Comparison of ENCODE assay signal across 9 cellular contexts in genomic region chr10:96046546-96046945, GRCh38.
"Had no signal": no experiment of that assay in that cellular context is flagged by ENCODE, and none has a peak within 500 bp of the region (broad histone marks: within the 10 kb centered on the region; RNA-seq: fewer than 3 reads in every experiment).

No MANE protein-coding gene starts in this region.

- H3K27me3 Mint-ChIP-seq: activated CD4-positive, alpha-beta memory T cell treated with anti-CD3 and anti-CD28 coated beads for 36 hours; stimulated activated naive B cell treated with anti-CD40 and anti-IgM and Interleukin-4, amounts not matched to agents 10 μg/mL and 1 μg/mL and 100 μg/mL, for 72 hours had no signal

- ATAC-seq: activated T-cell treated with anti-CD3 and anti-CD28 coated beads, Interleukin-2, amount 50 U/mL, for 4 hours; psoas muscle; sciatic nerve; stimulated activated naive B cell treated with anti-CD40 and anti-IgM and Interleukin-4, amounts not matched to agents 10 μg/mL and 1 μg/mL and 100 μg/mL, for 72 hours had no signal

- H3K27me3 ChIP-seq: ascending aorta, tibial nerve had no signal

- H3K27ac Mint-ChIP-seq: activated CD4-positive, alpha-beta memory T cell treated with anti-CD3 and anti-CD28 coated beads for 36 hours; stimulated activated naive B cell treated with anti-CD40 and anti-IgM and Interleukin-4, amounts not matched to agents 10 μg/mL and 1 μg/mL and 100 μg/mL, for 72 hours had no signal

- DNase-seq: activated CD4-positive, alpha-beta memory T cell treated with anti-CD3 and anti-CD28 coated beads for 36 hours; activated gamma-delta T cell; activated T-cell treated with anti-CD3 and anti-CD28 coated beads, Interleukin-2, amount 50 U/mL, for 4 hours; psoas muscle; stimulated activated CD4-positive, alpha-beta T cell treated with anti-CD3 and anti-CD28 coated beads, Interleukin-2, amount 100 ng/mL, for 24 hours; stimulated activated naive B cell treated with anti-CD40 and anti-IgM and Interleukin-4, amounts not matched to agents 10 μg/mL and 1 μg/mL and 100 μg/mL, for 72 hours had no signal

- H3K9me3 Mint-ChIP-seq: activated CD4-positive, alpha-beta memory T cell treated with anti-CD3 and anti-CD28 coated beads for 36 hours; activated T-cell treated with anti-CD3 and anti-CD28 coated beads, Interleukin-2, amount 50 U/mL, for 4 hours had no signal

- H3K9me3 ChIP-seq: ascending aorta, psoas muscle, tibial nerve had no signal

- H3K27ac ChIP-seq: ascending aorta, psoas muscle, tibial nerve had no signal

- H3K4me3 Mint-ChIP-seq: activated CD4-positive, alpha-beta memory T cell treated with anti-CD3 and anti-CD28 coated beads for 36 hours; stimulated activated naive B cell treated with anti-CD40 and anti-IgM and Interleukin-4, amounts not matched to agents 10 μg/mL and 1 μg/mL and 100 μg/mL, for 72 hours had no signal

- H3K4me3 ChIP-seq: ascending aorta, psoas muscle, tibial nerve had no signal

- H3K36me3 ChIP-seq: ascending aorta had no signal
